Comparison of ENCODE assay signal across 15 cellular contexts in the genomic region with DNA sequence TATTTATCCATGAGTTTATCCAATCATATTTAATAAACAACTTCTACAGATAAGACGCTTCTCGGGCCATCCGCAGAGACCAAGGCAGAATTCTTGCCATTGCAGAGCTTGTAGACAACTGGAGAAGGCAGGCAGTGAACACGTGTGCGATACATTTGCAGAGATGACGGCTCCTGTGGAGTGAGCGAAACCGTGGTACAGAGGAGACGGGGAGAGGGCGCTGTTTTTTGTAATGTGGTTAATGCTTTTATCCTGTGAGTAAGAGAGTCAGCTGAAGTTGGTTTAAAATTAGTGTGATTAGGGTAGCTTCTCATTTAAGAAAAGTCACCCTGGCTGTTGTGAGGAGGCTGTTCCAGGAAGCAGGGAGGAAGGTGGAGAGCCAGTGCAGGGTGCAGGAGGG.
DNase-seq lines count a peak whose midpoint lies in the region; ATAC-seq and TF ChIP-seq lines count a peak whose summit lies in the region.
"Had no signal": no experiment of that assay in that cellular context is flagged by ENCODE, and none has a peak within 500 bp of the region (broad histone marks: within the 10 kb centered on the region; RNA-seq: fewer than 3 reads in every experiment).

No MANE protein-coding gene starts in this region.

- H3K4me1 ChIP-seq in DND-41 (ENCODE audit: insufficient read depth, low read length) (no peaks in the 10 kb centered on the region), lower lobe of right lung (no peaks in the 10 kb centered on the region), esophagus squamous epithelium (no peaks in the 10 kb centered on the region)

- H3K4me1 Mint-ChIP-seq in activated naive CD8-positive, alpha-beta T cell treated with anti-CD3 and anti-CD28 coated beads for 36 hours, result peaks cover 4% of the 10 kb centered on the region
- no peaks in the 10 kb centered on the region for H3K4me1 Mint-ChIP-seq in activated naive CD8-positive, alpha-beta T cell treated with anti-CD3 and anti-CD28 coated beads, Interleukin-2, amount 50 U/mL, for 24 hours

- H3K4me2 ChIP-seq in DND-41 (ENCODE audit: insufficient read depth, low read length), result no peak overlapping the region

- H3K9me3 ChIP-seq in DND-41 (ENCODE audit: insufficient read depth, low read length, severe bottlenecking), result no peaks in the 10 kb centered on the region
- no peaks in the 10 kb centered on the region for H3K9me3 ChIP-seq in lower lobe of right lung
- no peaks in the 10 kb centered on the region for H3K9me3 ChIP-seq in esophagus squamous epithelium

- no peak for ATAC-seq in activated naive CD8-positive, alpha-beta T cell treated with anti-CD3 and anti-CD28 coated beads, Interleukin-2, amount 50 U/mL, for 24 hours
- ATAC-seq in DND-41 (ENCODE audit: insufficient read depth, low read depth) (peak; percentile 59; the same call in 2 of the 3 replicates), lower lobe of right lung (no peak)

- H3K9me3 Mint-ChIP-seq in activated naive CD8-positive, alpha-beta T cell treated with anti-CD3 and anti-CD28 coated beads for 36 hours, result no peaks in the 10 kb centered on the region
- no peaks in the 10 kb centered on the region for H3K9me3 Mint-ChIP-seq in activated naive CD8-positive, alpha-beta T cell treated with anti-CD3 and anti-CD28 coated beads, Interleukin-2, amount 50 U/mL, for 24 hours
- H3K9me3 Mint-ChIP-seq: CD4-positive, alpha-beta memory T cell had no signal

- peak overlapping the region; percentile 54 for H3K27ac Mint-ChIP-seq in activated naive CD8-positive, alpha-beta T cell treated with anti-CD3 and anti-CD28 coated beads for 36 hours
- no peak overlapping the region for H3K27ac Mint-ChIP-seq in activated naive CD8-positive, alpha-beta T cell treated with anti-CD3 and anti-CD28 coated beads, Interleukin-2, amount 50 U/mL, for 24 hours
- H3K27ac Mint-ChIP-seq: CD4-positive, alpha-beta memory T cell had no signal

- POLR2A ChIA-PET in HEK293T (lab: Yijun Ruan, JAX), result no interaction called here

- TF ChIP-seq CTCF in DND-41 (IDR thresholded peaks at IDR 0.05; ENCODE audit: borderline replicate concordance, extremely low read depth, low read length, poor library complexity, severe bottlenecking) (peak; percentile 10), choroid plexus epithelial cell (conservative IDR thresholded peaks at IDR 0.05; ENCODE audit: low read depth, low read length) (no peak), lower lobe of right lung (IDR thresholded peaks at IDR 0.05) (no peak), esophagus squamous epithelium (IDR thresholded peaks at IDR 0.05) (no peak)

- no peak overlapping the region for H2AFZ ChIP-seq in DND-41 (ENCODE audit: low read depth, low read length)

- H3K9ac ChIP-seq in DND-41 (ENCODE audit: low read depth, low read length), result no peak overlapping the region

- H3K27me3 ChIP-seq in DND-41 (ENCODE audit: insufficient read depth, low read length, poor library complexity), result no peaks in the 10 kb centered on the region
- no peaks in the 10 kb centered on the region for H3K27me3 ChIP-seq in lower lobe of right lung (ENCODE audit: low read depth)
- H3K27me3 ChIP-seq in esophagus squamous epithelium, result no peaks in the 10 kb centered on the region

- H3K36me3 Mint-ChIP-seq in activated naive CD8-positive, alpha-beta T cell treated with anti-CD3 and anti-CD28 coated beads for 36 hours, result peaks cover 2% of the 10 kb centered on the region
- no peaks in the 10 kb centered on the region for H3K36me3 Mint-ChIP-seq in activated naive CD8-positive, alpha-beta T cell treated with anti-CD3 and anti-CD28 coated beads, Interleukin-2, amount 50 U/mL, for 24 hours (ENCODE audit: low read depth)
- H3K36me3 Mint-ChIP-seq: CD4-positive, alpha-beta memory T cell had no signal

- intact Hi-C loops in lower lobe of right lung (cut with DNase I), result no loop called here
- intact Hi-C loops in esophagus squamous epithelium (cut with DNase I), result no loop called here

- H3K36me3 ChIP-seq in DND-41 (ENCODE audit: insufficient read depth, low read length) (peaks cover 37% of the 10 kb centered on the region), lower lobe of right lung (no peaks in the 10 kb centered on the region), esophagus squamous epithelium (no peaks in the 10 kb centered on the region)

- DNase-seq in activated naive CD8-positive, alpha-beta T cell treated with anti-CD3 and anti-CD28 coated beads for 36 hours, result peak; percentile 10
- no peak for DNase-seq in activated naive CD8-positive, alpha-beta T cell treated with anti-CD3 and anti-CD28 coated beads, Interleukin-2, amount 50 U/mL, for 24 hours
- peak; percentile 20 for DNase-seq in DND-41
- peak; percentile 7 for DNase-seq in RPMI8226
- peak; percentile 3 for DNase-seq in choroid plexus epithelial cell (ENCODE audit: low read depth)
- no peak for DNase-seq in HEK293T (ENCODE audit: extremely low spot score)
- DNase-seq in lower lobe of right lung, result no peak
- no peak for DNase-seq in esophagus squamous epithelium (lab: John Stamatoyannopoulos, UW)
- DNase-seq: ACHN; CD4-positive, alpha-beta memory T cell; DMS79 treated with DMSO at 0.1 percent for 48 hours; GDM1; HCEC 1CT had no signal

- H3K27me3 Mint-ChIP-seq in activated naive CD8-positive, alpha-beta T cell treated with anti-CD3 and anti-CD28 coated beads for 36 hours, result no peaks in the 10 kb centered on the region
- H3K27me3 Mint-ChIP-seq in activated naive CD8-positive, alpha-beta T cell treated with anti-CD3 and anti-CD28 coated beads, Interleukin-2, amount 50 U/mL, for 24 hours, result no peaks in the 10 kb centered on the region
- H3K27me3 Mint-ChIP-seq: CD4-positive, alpha-beta memory T cell had no signal

- H4K20me1 ChIP-seq in DND-41 (ENCODE audit: insufficient read depth, low read length), result no peaks in the 10 kb centered on the region

- H3K4me3 Mint-ChIP-seq in activated naive CD8-positive, alpha-beta T cell treated with anti-CD3 and anti-CD28 coated beads for 36 hours, result no peak overlapping the region
- no peak overlapping the region for H3K4me3 Mint-ChIP-seq in activated naive CD8-positive, alpha-beta T cell treated with anti-CD3 and anti-CD28 coated beads, Interleukin-2, amount 50 U/mL, for 24 hours
- H3K4me3 Mint-ChIP-seq: CD4-positive, alpha-beta memory T cell had no signal

- WGBS in esophagus squamous epithelium, 2 donors, result 84 to 92% methylated on average over 10 of the region's 10 CpGs

- H3K27ac ChIP-seq in DND-41 (ENCODE audit: low read length) (no peak overlapping the region), lower lobe of right lung (no peak overlapping the region), esophagus squamous epithelium (no peak overlapping the region)
- H3K27ac ChIP-seq: C4-2B, HL-60 had no signal

- no peaks in the 10 kb centered on the region for H3K79me2 ChIP-seq in DND-41 (ENCODE audit: insufficient read depth, low read length)

- CTCF ChIA-PET in HEK293T (lab: Yijun Ruan, JAX), result no interaction called here

- H3K4me3 ChIP-seq in DND-41 (ENCODE audit: low read depth in 1 of 2, low read length in 2 of 2) (no peak overlapping the region), choroid plexus epithelial cell (ENCODE audit: low read depth, low read length) (no peak overlapping the region), lower lobe of right lung (no peak overlapping the region), esophagus squamous epithelium (no peak overlapping the region)

- no peak for TF ChIP-seq POLR2A in esophagus squamous epithelium (IDR thresholded peaks at IDR 0.05)

TF ChIP-seq in HEK293T, 16 proteins besides CTCF, POLR2A, EP300 and RAD21:
- no peak for TF ChIP-seq NFRKB (IDR thresholded peaks at IDR 0.05)
- no peak for TF ChIP-seq BHLHE40 (IDR thresholded peaks at IDR 0.05; ENCODE audit: borderline replicate concordance)
- no peak for TF ChIP-seq ARNT (IDR thresholded peaks at IDR 0.05)
- TF ChIP-seq L3MBTL2 (conservative IDR thresholded peaks at IDR 0.05), result no peak

Comparison
In these comparisons a context has a peak if more than half of its experiments do, and no peak if none do; other contexts are left out.
1. DNase-seq: peak in activated naive CD8-positive, alpha-beta T cell treated with anti-CD3 and anti-CD28 coated beads for 36 hours (single experiment), DND-41 (single experiment), RPMI8226 (single experiment) and choroid plexus epithelial cell (single experiment); none in activated naive CD8-positive, alpha-beta T cell treated with anti-CD3 and anti-CD28 coated beads, Interleukin-2, amount 50 U/mL, for 24 hours (single experiment), HEK293T (single experiment), lower lobe of right lung (single experiment) and esophagus squamous epithelium (single experiment).